Comparison of ENCODE assay signal across 19 cellular contexts in the genomic region with DNA sequence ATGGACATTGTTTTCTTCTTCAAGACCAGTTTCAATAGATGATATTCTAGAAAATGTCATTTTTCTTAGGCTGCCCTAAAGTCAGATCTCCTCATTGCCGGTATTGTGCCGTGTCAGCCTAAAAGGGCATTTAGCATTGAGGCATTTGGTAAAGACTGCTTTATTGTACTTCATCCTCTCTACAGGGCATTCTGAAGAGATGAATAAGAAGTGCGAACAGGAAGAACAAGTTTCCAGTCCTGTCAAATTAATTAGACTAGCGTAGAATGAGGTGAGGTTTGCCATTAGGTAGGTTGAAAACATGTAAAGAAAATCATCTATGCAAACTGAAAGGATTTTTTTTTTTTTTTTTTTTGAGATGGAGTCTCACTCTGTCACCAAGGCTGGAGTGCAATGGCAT.
"Had no signal": no experiment of that assay in that cellular context is flagged by ENCODE, and none has a peak within 500 bp of the region (broad histone marks: within the 10 kb centered on the region; RNA-seq: fewer than 3 reads in every experiment).

No MANE protein-coding gene starts in this region.

- ATAC-seq: naive thymus-derived CD4-positive, alpha-beta T cell; psoas muscle; sciatic nerve; stimulated activated naive B cell treated with anti-CD40 and anti-IgM and Interleukin-4, amounts not matched to agents 10 μg/mL and 1 μg/mL and 100 μg/mL, for 72 hours; stimulated activated naive CD8-positive, alpha-beta T cell treated with anti-CD3 and anti-CD28 coated beads, Interleukin-15, amount 100 ng/mL, for 72 hours had no signal

- H3K36me3 ChIP-seq: colonic mucosa, esophagus muscularis mucosa, tibial nerve had no signal

- H3K79me2 ChIP-seq: parathyroid adenoma had no signal

- H3K9me3 ChIP-seq: colonic mucosa, esophagus muscularis mucosa, psoas muscle, testis, tibial nerve had no signal

- H2AFZ ChIP-seq: parathyroid adenoma had no signal

- H3K27me3 ChIP-seq: colonic mucosa, esophagus muscularis mucosa, testis, tibial nerve had no signal

- H3K9ac ChIP-seq: parathyroid adenoma had no signal

- H3K4me3 ChIP-seq: colonic mucosa, esophagus muscularis mucosa, psoas muscle, testis, tibial nerve had no signal

- H3K4me1 ChIP-seq: colonic mucosa, parathyroid adenoma, psoas muscle, testis, tibial nerve had no signal

- H3K27ac ChIP-seq: colonic mucosa, esophagus muscularis mucosa, parathyroid adenoma, psoas muscle, testis, tibial nerve had no signal

- DNase-seq: colonic mucosa; dermis blood vessel endothelial cell; foreskin fibroblast; head of caudate nucleus; hippocampal formation; kidney glomerular epithelial cell; naive thymus-derived CD4-positive, alpha-beta T cell; nephron progenitor cell; psoas muscle; retina; stimulated activated CD4-positive, alpha-beta T cell treated with anti-CD3 and anti-CD28 coated beads, Interleukin-2, amount 100 ng/mL, for 24 hours; stimulated activated CD4-positive, alpha-beta T cell treated with anti-CD3 and anti-CD28 coated beads, Interleukin-4, amount 100 ng/mL, for 4 hours; stimulated activated naive B cell treated with anti-CD40 and anti-IgM and Interleukin-4, amounts not matched to agents 10 μg/mL and 1 μg/mL and 100 μg/mL, for 72 hours; stimulated activated naive CD8-positive, alpha-beta T cell treated with anti-CD3 and anti-CD28 coated beads, Interleukin-15, amount 100 ng/mL, for 72 hours; testis had no signal
